ENCODE assay signal across 24 cellular contexts in the genomic region with DNA sequence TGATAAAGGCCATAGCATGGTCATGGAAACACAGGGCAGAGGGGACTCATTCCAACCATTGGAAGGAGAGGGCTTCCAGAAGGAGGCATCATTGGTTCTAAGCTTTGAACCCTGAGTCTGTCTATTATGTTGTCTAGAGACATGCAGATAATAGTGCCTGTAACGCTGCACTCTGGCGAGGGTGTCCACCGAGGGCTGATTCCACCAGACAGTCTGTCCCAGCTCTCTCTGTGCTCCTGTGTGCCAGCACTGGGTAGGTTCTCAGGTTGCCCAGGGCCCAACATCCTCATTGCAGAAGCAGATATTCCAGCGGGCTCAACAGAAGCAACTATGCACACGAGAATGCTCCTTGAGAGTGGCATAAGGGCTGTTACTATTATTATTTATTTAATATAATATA.
"Had no signal": no experiment of that assay in that cellular context is flagged by ENCODE, and none has a peak within 500 bp of the region (broad histone marks: within the 10 kb centered on the region; RNA-seq: fewer than 3 reads in every experiment).

No MANE protein-coding gene starts in this region.

- H3K36me3 ChIP-seq: gastrocnemius medialis, ovary, tibial artery, upper lobe of left lung had no signal

- H3K9me3 Mint-ChIP-seq: stimulated activated effector memory CD8-positive, alpha-beta T cell treated with anti-CD3 and anti-CD28 coated beads, Interleukin-12 subunit alpha, Interleukin-12 subunit beta, amount 100 ng/mL, for 72 hours had no signal

- DNase-seq: cerebellar nuclear complex; dorsolateral prefrontal cortex; effector CD4-positive, alpha-beta T cell; foreskin fibroblast; gastrocnemius medialis; head of caudate nucleus; kidney; mesendoderm; naive thymus-derived CD8-positive, alpha-beta T cell; nephron progenitor cell; occipital lobe; ovary; stimulated activated CD4-positive, alpha-beta T cell treated with anti-CD3 and anti-CD28 coated beads, Interleukin-12 subunit alpha, Interleukin-12 subunit beta, amount 100 ng/mL, for 4 hours; stimulated activated CD4-positive, alpha-beta T cell treated with anti-CD3 and anti-CD28 coated beads, Interleukin-1b, Interleukin-23, amount 100 ng/mL, for 48 hours; stimulated activated CD4-positive, alpha-beta T cell treated with anti-CD3 and anti-CD28 coated beads, Interleukin-4, amount 100 ng/mL, for 1 hour; stimulated activated naive CD8-positive, alpha-beta T cell treated with anti-CD3 and anti-CD28 coated beads, Interleukin-15, Interleukin-2, amounts not matched to agents 100 U/mL and 50 U/mL, for 24 hours; substantia nigra; testis; tibial artery; upper lobe of left lung had no signal

- H3K4me3 Mint-ChIP-seq: naive thymus-derived CD8-positive, alpha-beta T cell; nephron progenitor cell; stimulated activated effector memory CD8-positive, alpha-beta T cell treated with anti-CD3 and anti-CD28 coated beads, Interleukin-12 subunit alpha, Interleukin-12 subunit beta, amount 100 ng/mL, for 72 hours had no signal

- H3K4me1 ChIP-seq: gastrocnemius medialis, testis had no signal

- ATAC-seq: gastrocnemius medialis; naive thymus-derived CD8-positive, alpha-beta T cell; sciatic nerve; stimulated activated effector memory CD8-positive, alpha-beta T cell treated with anti-CD3 and anti-CD28 coated beads, Interleukin-12 subunit alpha, Interleukin-12 subunit beta, amount 100 ng/mL, for 72 hours; stimulated activated naive CD8-positive, alpha-beta T cell treated with anti-CD3 and anti-CD28 coated beads, Interleukin-15, Interleukin-2, amounts not matched to agents 100 U/mL and 50 U/mL, for 24 hours had no signal

- H3K4me2 ChIP-seq: smooth muscle cell had no signal

- H3K27me3 ChIP-seq: ovary, testis, tibial artery, upper lobe of left lung had no signal

- H3K27ac Mint-ChIP-seq: nephron progenitor cell; stimulated activated effector memory CD8-positive, alpha-beta T cell treated with anti-CD3 and anti-CD28 coated beads, Interleukin-12 subunit alpha, Interleukin-12 subunit beta, amount 100 ng/mL, for 72 hours had no signal

- H3K4me1 Mint-ChIP-seq: nephron progenitor cell; stimulated activated effector memory CD8-positive, alpha-beta T cell treated with anti-CD3 and anti-CD28 coated beads, Interleukin-12 subunit alpha, Interleukin-12 subunit beta, amount 100 ng/mL, for 72 hours had no signal

- H3K9me3 ChIP-seq: gastrocnemius medialis, ovary, testis, tibial artery, upper lobe of left lung had no signal

- H3K27ac ChIP-seq: dorsolateral prefrontal cortex, epithelial cell of prostate, gastrocnemius medialis, ovary, testis, tibial artery, upper lobe of left lung had no signal

- H3K4me3 ChIP-seq: dorsolateral prefrontal cortex, gastrocnemius medialis, ovary, smooth muscle cell, testis, tibial artery, upper lobe of left lung had no signal

- H3K36me3 Mint-ChIP-seq: naive thymus-derived CD8-positive, alpha-beta T cell; stimulated activated effector memory CD8-positive, alpha-beta T cell treated with anti-CD3 and anti-CD28 coated beads, Interleukin-12 subunit alpha, Interleukin-12 subunit beta, amount 100 ng/mL, for 72 hours had no signal
